29 cellular contexts compared by ENCODE assay signal in the genomic region with DNA sequence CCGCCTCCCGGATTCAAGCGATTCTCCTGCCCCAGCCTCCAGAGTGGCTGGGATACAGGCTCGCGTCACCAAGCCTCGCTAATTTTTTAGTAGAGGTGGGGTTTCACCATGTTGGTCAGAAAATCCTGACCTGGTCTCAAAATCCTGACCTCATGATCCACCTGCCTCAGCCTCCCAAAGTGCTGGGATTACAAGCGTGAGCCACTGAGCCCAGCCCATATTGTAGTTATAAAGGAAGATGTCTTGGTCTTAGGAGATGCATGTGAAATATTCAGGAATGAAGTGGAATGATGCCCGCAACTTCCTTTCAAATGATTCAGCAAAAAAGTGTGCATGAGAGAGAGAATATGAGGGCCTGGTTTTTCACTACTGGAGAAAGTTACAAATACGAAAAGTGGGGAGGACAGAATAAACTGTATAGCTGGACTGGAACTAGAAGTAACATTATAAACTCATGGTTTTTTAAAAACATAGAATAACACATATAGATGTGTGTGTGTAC. TPM values are rescaled to one million over a fixed set of nuclear protein-coding genes. Genes with fewer than 3 reads are reported as not detected.
DNase-seq lines count a peak whose midpoint lies in the region; ATAC-seq and TF ChIP-seq lines count a peak whose summit lies in the region.
"Had no signal": no experiment of that assay in that cellular context is flagged by ENCODE, and none has a peak within 500 bp of the region (broad histone marks: within the 10 kb centered on the region; RNA-seq: fewer than 3 reads in every experiment).

No MANE protein-coding gene starts in this region.

- H3K9me3 ChIP-seq in thyroid gland = no peaks in the 10 kb centered on the region
- H3K9me3 ChIP-seq: colonic mucosa, left lung, MG63, sigmoid colon, SJCRH30 had no signal

- TF ChIP-seq CTCF in AG10803 (conservative IDR thresholded peaks at IDR 0.05; ENCODE audit: low read length) = no peak
- no peak for TF ChIP-seq CTCF in chondrocyte (IDR thresholded peaks at IDR 0.05)
- TF ChIP-seq CTCF in thyroid gland (IDR thresholded peaks at IDR 0.05) = no peak
- TF ChIP-seq CTCF in MCF 10A (IDR thresholded peaks at IDR 0.05; ENCODE audit: unreplicated experiment) = no peak

- CTCF ChIA-PET in MCF 10A (lab: Yijun Ruan, JAX) = interaction anchor here (0.6 kb wide), 1 partner anchor 117 kb away, joined by 3 read pairs; no protein-coding TSS in a partner anchor

- H3K27ac ChIP-seq in thyroid gland = no peak overlapping the region
- H3K27ac ChIP-seq: colonic mucosa, HL-60, left lung, sigmoid colon, SJCRH30 had no signal

- BruUV-seq in MCF 10A (replicated peaks; lab: Mats Ljungman, UMichigan) = no TSS peak

- POLR2A ChIA-PET in MCF 10A (lab: Yijun Ruan, JAX) = no interaction called here

- H3K4me1 Mint-ChIP-seq in chondrocyte (ENCODE audit: low read depth) (peaks cover 7% of the 10 kb centered on the region), MCF 10A (ENCODE audit: insufficient read depth, unreplicated experiment) (no peaks in the 10 kb centered on the region)
- H3K4me1 Mint-ChIP-seq: activated T-helper 17 cell treated with anti-CD3 and anti-CD28 coated beads, Interleukin-2, amount 50 U/mL, for 72 hours; GM23338 had no signal

- H3K27me3 ChIP-seq in thyroid gland = no peaks in the 10 kb centered on the region
- H3K27me3 ChIP-seq: colonic mucosa, left lung, MG63, sigmoid colon, SJCRH30 had no signal

- H3K4me3 ChIP-seq in AG10803 (ENCODE audit: low read length) = no peak overlapping the region
- no peak overlapping the region for H3K4me3 ChIP-seq in thyroid gland (replicated peaks in 1 of 3)
- H3K4me3 ChIP-seq: colonic mucosa, GM23338, left lung, MG63, sigmoid colon, SJCRH30 had no signal

- H3K4me1 ChIP-seq in thyroid gland = no peaks in the 10 kb centered on the region
- H3K4me1 ChIP-seq: colonic mucosa, left lung, sigmoid colon, SJCRH30 had no signal

- ATAC-seq in GM21737 (IDR thresholded peaks at IDR 0.05; ENCODE audit: unreplicated experiment) = no peak
- ATAC-seq: activated naive CD4-positive, alpha-beta T cell treated with anti-CD3 and anti-CD28 coated beads, Interleukin-2, amount 50 U/mL, for 72 hours; activated T-helper 17 cell treated with anti-CD3 and anti-CD28 coated beads, Interleukin-2, amount 50 U/mL, for 72 hours; GM23338; left lung; Panc1 had no signal

- H3K36me3 Mint-ChIP-seq in chondrocyte (ENCODE audit: low read depth) = peaks cover 6% of the 10 kb centered on the region
- peaks cover 64% of the 10 kb centered on the region for H3K36me3 Mint-ChIP-seq in MCF 10A (ENCODE audit: insufficient read depth, unreplicated experiment)

- DNase-seq in AG10803 (ENCODE audit: low read depth) = peak; percentile 83
- peak; percentile 46 for DNase-seq in LHCN-M2 (ENCODE audit: low read depth)
- no peak for DNase-seq in chondrocyte (ENCODE audit: low spot score)
- peak; percentile 45 for DNase-seq in myocyte (ENCODE audit: low read depth)
- no peak for DNase-seq in thyroid gland
- no peak for DNase-seq in NCI-H2227 treated with DMSO at 0.1 percent for 48 hours (lab: John Stamatoyannopoulos, UW)
- DNase-seq in MCF 10A (ENCODE audit: unreplicated experiment) = no peak
- DNase-seq: activated CD4-positive, alpha-beta T cell treated with anti-CD3 and anti-CD28 coated beads, Interleukin-2, amount 50 U/mL, for 1 hour; colonic mucosa; DMS53; immature natural killer cell; left lung; MG63; NCI-H510A; NK-92 treated with Interleukin-12 subunit alpha and Interleukin-12 subunit beta, amount 100 ng/mL, for 24 hours; posterior cingulate gyrus; sigmoid colon; SJCRH30; stimulated activated CD8-positive, alpha-beta memory T cell treated with anti-CD3 and anti-CD28 coated beads, Interleukin-4, amount 100 ng/mL, for 48 hours; T-helper 2 cell had no signal

- no peak overlapping the region for H3K4me3 Mint-ChIP-seq in chondrocyte (ENCODE audit: unreplicated experiment)
- no peak overlapping the region for H3K4me3 Mint-ChIP-seq in MCF 10A (ENCODE audit: unreplicated experiment)
- H3K4me3 Mint-ChIP-seq: activated T-helper 17 cell treated with anti-CD3 and anti-CD28 coated beads, Interleukin-2, amount 50 U/mL, for 72 hours; brain; GM23338; immature natural killer cell; nephron had no signal

- H3K27ac Mint-ChIP-seq in chondrocyte (ENCODE audit: unreplicated experiment) (peak overlapping the region; percentile 2), MCF 10A (ENCODE audit: low read depth, unreplicated experiment) (no peak overlapping the region)
- H3K27ac Mint-ChIP-seq: activated naive CD4-positive, alpha-beta T cell treated with anti-CD3 and anti-CD28 coated beads, Interleukin-2, amount 50 U/mL, for 72 hours; activated T-helper 17 cell treated with anti-CD3 and anti-CD28 coated beads, Interleukin-2, amount 50 U/mL, for 72 hours; GM23338; nephron had no signal

- intact Hi-C loops in thyroid gland (cut with DNase I) (no loop called here), MCF 10A (cut with micrococcal nuclease) (no loop called here)

- H3K27me3 Mint-ChIP-seq in chondrocyte (ENCODE audit: low read depth) (no peaks in the 10 kb centered on the region), MCF 10A (ENCODE audit: insufficient read depth, unreplicated experiment) (no peaks in the 10 kb centered on the region)
- H3K27me3 Mint-ChIP-seq: activated T-helper 17 cell treated with anti-CD3 and anti-CD28 coated beads, Interleukin-2, amount 50 U/mL, for 72 hours; brain had no signal

- 96 to 98% methylated on average over 9 of the region's 9 CpGs for WGBS in thyroid gland, 2 donors

- H3K36me3 ChIP-seq in thyroid gland = peaks cover 6 to 9% of the 10 kb centered on the region in 2 donors
- H3K36me3 ChIP-seq: colonic mucosa had no signal

- H3K9me3 Mint-ChIP-seq in chondrocyte (ENCODE audit: low read depth) = no peaks in the 10 kb centered on the region
- H3K9me3 Mint-ChIP-seq in MCF 10A (ENCODE audit: unreplicated experiment) = no peaks in the 10 kb centered on the region
- H3K9me3 Mint-ChIP-seq: activated naive CD4-positive, alpha-beta T cell treated with anti-CD3 and anti-CD28 coated beads, Interleukin-2, amount 50 U/mL, for 72 hours; activated T-helper 17 cell treated with anti-CD3 and anti-CD28 coated beads, Interleukin-2, amount 50 U/mL, for 72 hours; brain; GM23338; immature natural killer cell; nephron had no signal

- no peak for TF ChIP-seq POLR2A in thyroid gland (IDR thresholded peaks at IDR 0.05)

RNA-seq across cellular contexts. Expression of a gene that starts 15.9 kb away (rescaled TPM):
- total RNA-seq in LHCN-M2 (2014; rRNA removed) (23.5 and 24.6 TPM in 2 replicates), chondrocyte (13.2 to 14.8 TPM (median 14.8 TPM) in 3 replicates), myocyte (17.2 and 20.2 TPM in 2 replicates), thyroid gland (10 to 100 TPM; 19.5 to 28.0 (median 24.5) TPM), MCF 10A (2022) (38.3 and 45.3 TPM in 2 replicates)
- polyA plus RNA-seq in LHCN-M2 (2012) = 7.1 TPM
- 12.8 TPM for polyA plus RNA-seq in myocyte (2012)

RNA-seq across cellular contexts. Expression of a gene that starts 18.3 kb away (rescaled TPM):
- total RNA-seq in LHCN-M2 (2014; rRNA removed) (0.11 and 0.13 TPM in 2 replicates), chondrocyte (not detected in 3 replicates), myocyte (not detected in 2 replicates), thyroid gland (not detected), MCF 10A (2022) (not detected in 2 replicates)
- not detected for polyA plus RNA-seq in LHCN-M2 (2012)
- not detected for polyA plus RNA-seq in myocyte (2012)
- total RNA-seq: activated naive CD4-positive, alpha-beta T cell treated with anti-CD3 and anti-CD28 coated beads, Interleukin-2, amount 50 U/mL, for 72 hours; activated T-helper 17 cell treated with anti-CD3 and anti-CD28 coated beads, Interleukin-2, amount 50 U/mL, for 72 hours; colonic mucosa; GM23338; left lung; sigmoid colon; SJCRH30; urinary bladder had no signal
- polyA plus RNA-seq: GM23338, immature natural killer cell, sigmoid colon, urinary bladder had no signal

Comparison
In these comparisons a context has a peak if more than half of its experiments do, and no peak if none do; other contexts are left out.
1. DNase-seq: peak in AG10803 (single experiment), LHCN-M2 (single experiment) and myocyte (single experiment); none in chondrocyte (single experiment), thyroid gland (0 of 2), NCI-H2227 treated with DMSO at 0.1 percent for 48 hours (single experiment) and MCF 10A (single experiment).